In the genomic region with DNA sequence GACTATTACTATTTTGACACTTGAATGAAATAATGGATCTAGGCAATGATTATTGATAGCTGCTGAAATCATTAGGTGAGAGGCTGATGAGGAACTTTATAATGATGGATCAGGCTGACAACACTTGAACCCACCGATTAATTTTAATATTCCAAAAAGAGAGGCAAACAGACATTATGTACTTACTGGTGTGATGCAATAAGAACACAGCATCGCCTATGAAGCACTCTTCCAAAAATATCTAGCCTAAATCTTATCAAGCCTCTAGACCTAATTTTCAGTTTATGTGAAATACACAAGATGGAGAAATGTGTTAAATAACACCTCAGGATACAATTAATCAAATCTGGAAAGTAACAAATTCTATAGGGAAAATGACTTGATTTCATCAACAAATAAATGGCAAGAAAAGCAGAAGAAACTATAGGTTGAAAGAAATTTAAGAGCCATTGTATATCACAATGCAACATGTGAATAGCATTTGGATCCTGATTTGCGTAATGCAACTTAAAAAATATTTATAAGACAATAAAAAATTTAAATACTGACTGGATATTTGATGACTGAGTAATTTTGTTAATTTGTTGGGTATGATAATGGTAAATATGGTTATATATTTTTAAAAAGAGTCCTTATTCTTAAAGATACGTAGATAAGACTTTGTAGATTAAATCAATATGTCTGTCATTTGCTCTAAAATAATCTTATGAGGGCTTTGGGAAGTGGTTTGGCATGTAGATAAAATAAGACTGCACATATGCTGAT, we compare ENCODE assay signal across 9 cellular contexts.
"Had no signal": no experiment of that assay in that cellular context is flagged by ENCODE, and none has a peak within 500 bp of the region (broad histone marks: within the 10 kb centered on the region; RNA-seq: fewer than 3 reads in every experiment).

No MANE protein-coding gene starts in this region.

- H3K4me2 ChIP-seq: KMS-11 had no signal

- H2AFZ ChIP-seq: GM23248 had no signal

- ATAC-seq: HCT116 had no signal

- H3K4me3 ChIP-seq: GM23248, HAP-1 had no signal

- DNase-seq: GM23248, GOT3, H7, HFFc6, KBM-7 had no signal

- H3K4me1 ChIP-seq: HAP-1 had no signal

- H3K9ac ChIP-seq: GM23248, KMS-11 had no signal

- H3K27ac ChIP-seq: GM23248, HL-60, KMS-11 had no signal

- H3K36me3 ChIP-seq: HAP-1 had no signal

- H3K9me3 ChIP-seq: HAP-1 had no signal
